22 cellular contexts compared by ENCODE assay signal in genomic region chr14:33730163-33730562, GRCh38.
"Had no signal": no experiment of that assay in that cellular context is flagged by ENCODE, and none has a peak within 500 bp of the region (broad histone marks: within the 10 kb centered on the region; RNA-seq: fewer than 3 reads in every experiment).

No MANE protein-coding gene starts in this region.

- H3K4me3 ChIP-seq: colonic mucosa, esophagus muscularis mucosa, gastroesophageal sphincter, heart left ventricle, hepatocyte, left lung, lower lobe of right lung, mucosa of descending colon had no signal

- H2AFZ ChIP-seq: hepatocyte had no signal

- H3K27me3 ChIP-seq: colonic mucosa, esophagus muscularis mucosa, foreskin keratinocyte, gastroesophageal sphincter, heart left ventricle, hepatocyte, left lung had no signal

- FAIRE-seq: endometrium, frontal cortex, keratinocyte had no signal

- H3K36me3 ChIP-seq: colonic mucosa, esophagus muscularis mucosa, gastroesophageal sphincter, heart left ventricle, left lung, lower lobe of right lung had no signal

- H3K9me3 ChIP-seq: colonic mucosa, esophagus muscularis mucosa, gastroesophageal sphincter, heart left ventricle, left lung, lower lobe of right lung, mucosa of descending colon had no signal

- H3K79me2 ChIP-seq: hepatocyte had no signal

- H3K4me1 ChIP-seq: colonic mucosa, foreskin keratinocyte, gastroesophageal sphincter, left lung, lower lobe of right lung had no signal

- H3K27ac ChIP-seq: colonic mucosa, esophagus muscularis mucosa, foreskin keratinocyte, gastroesophageal sphincter, heart left ventricle, hepatocyte, left lung, lower lobe of right lung had no signal

- ATAC-seq: effector memory CD8-positive, alpha-beta T cell; foreskin keratinocyte; gastroesophageal sphincter; heart left ventricle; left cardiac atrium; left lung; left ventricle myocardium superior; lower lobe of right lung; mucosa of descending colon had no signal

- H3K4me2 ChIP-seq: hepatocyte had no signal

- DNase-seq: colonic mucosa; cortex of kidney; effector CD8-positive, alpha-beta T cell; effector memory CD8-positive, alpha-beta T cell; endodermal cell; foreskin keratinocyte; heart left ventricle; hypothalamus; immature natural killer cell; left cardiac atrium; left lung; left ventricle myocardium superior; lower lobe of right lung; mesenchymal stem cell; mucosa of descending colon; naive B cell had no signal
